Comparison of ENCODE assay signal across 8 cellular contexts in genomic region chr13:26946675-26947342, GRCh38.
DNase-seq lines count a peak whose midpoint lies in the region; ATAC-seq and TF ChIP-seq lines count a peak whose summit lies in the region.

No MANE protein-coding gene starts in this region.

- H3K9me3 ChIP-seq in BE2C: no peaks in the 10 kb centered on the region

- no peak overlapping the region for H3K4me3 ChIP-seq in BE2C (ENCODE audit: low read depth, low read length)

- no peaks in the 10 kb centered on the region for H3K4me1 ChIP-seq in BE2C

- TF ChIP-seq CTCF in BE2C (IDR thresholded peaks at IDR 0.05; ENCODE audit: low read depth, low read length): peak; percentile 97

- ATAC-seq in HG03354 (IDR thresholded peaks at IDR 0.05; ENCODE audit: poor library complexity, severe bottlenecking, unreplicated experiment): no peak

- no peaks in the 10 kb centered on the region for H3K27me3 ChIP-seq in BE2C

- H3K36me3 ChIP-seq in BE2C: no peaks in the 10 kb centered on the region

- no peak for DNase-seq in BE2C
- peak; percentile 19 for DNase-seq in GM19240 (ENCODE audit: insufficient read length, low spot score)
- DNase-seq in NCI-H1930 (lab: John Stamatoyannopoulos, UW): peak; percentile 18 to 42
- peak; percentile 33 to 71 for DNase-seq in SW 1271 (lab: John Stamatoyannopoulos, UW)
- DNase-seq in germinal center (ENCODE audit: low spot score): peak; percentile 43
- peak; percentile 79 for DNase-seq in pons (ENCODE audit: low spot score)
- no peak for DNase-seq in NCI-H187 treated with DMSO at 0.1 percent for 48 hours (lab: John Stamatoyannopoulos, UW)

Comparison
In these comparisons a context has a peak if more than half of its experiments do, and no peak if none do; other contexts are left out.
1. DNase-seq: peak in GM19240 (single experiment), NCI-H1930 (2 of 2), SW 1271 (2 of 2), germinal center (single experiment) and pons (single experiment); none in BE2C (single experiment) and NCI-H187 treated with DMSO at 0.1 percent for 48 hours (single experiment).